In genomic region chr18:12930908-12931307, GRCh38 we compare ENCODE assay signal across 34 cellular contexts.
"Had no signal": no experiment of that assay in that cellular context is flagged by ENCODE, and none has a peak within 500 bp of the region (broad histone marks: within the 10 kb centered on the region; RNA-seq: fewer than 3 reads in every experiment).

No MANE protein-coding gene starts in this region.

- H3K4me1 ChIP-seq: foreskin keratinocyte, gastrocnemius medialis had no signal

- H3K36me3 ChIP-seq: brain microvascular endothelial cell, esophagus muscularis mucosa, gastrocnemius medialis, heart left ventricle had no signal

- H3K4me3 ChIP-seq: coronary artery, dorsolateral prefrontal cortex, esophagus muscularis mucosa, gastrocnemius medialis, heart left ventricle had no signal

- H3K27me3 ChIP-seq: brain microvascular endothelial cell, dorsolateral prefrontal cortex, esophagus muscularis mucosa, foreskin keratinocyte, gastrocnemius medialis, heart left ventricle had no signal

- H3K27ac Mint-ChIP-seq: activated CD4-positive, alpha-beta memory T cell treated with anti-CD3 and anti-CD28 coated beads, Interleukin-2, amount 10 ng/mL, durations not matched to agents 7 days and 5 days; activated CD4-positive, alpha-beta T cell treated with anti-CD3 and anti-CD28 coated beads, Interleukin-2, amount 10 ng/mL, durations not matched to agents 7 days and 5 days; activated naive CD8-positive, alpha-beta T cell; activated T-cell treated with anti-CD3 and anti-CD28 coated beads, Interleukin-2, amount 50 U/mL, for 24 hours; activated T-cell treated with anti-CD3 and anti-CD28 coated beads, Interleukin-2, amount 50 U/mL, for 72 hours; dendritic cell treated with granulocyte-macrophage colony-stimulating factor and Interleukin-4, amounts not matched to agents 40 ng/mL and 50 ng/mL, for 4 days; T-cell; T-helper 1 cell treated with Interleukin-12 subunit alpha and Interleukin-12 subunit beta and Interleukin-4 antibody, amounts not matched to agents 30 μg/mL and 1 μg/mL, for 36 hours; T-helper 2 cell treated with Interferon-gamma antibody and Interleukin-4, amounts not matched to agents 5 μg/mL and 100 μg/mL, for 36 hours had no signal

- H3K4me3 Mint-ChIP-seq: activated CD4-positive, alpha-beta memory T cell treated with anti-CD3 and anti-CD28 coated beads, Interleukin-2, amount 10 ng/mL, durations not matched to agents 7 days and 5 days; activated CD4-positive, alpha-beta T cell treated with anti-CD3 and anti-CD28 coated beads, Interleukin-2, amount 10 ng/mL, durations not matched to agents 7 days and 5 days; activated naive CD8-positive, alpha-beta T cell; activated T-cell treated with anti-CD3 and anti-CD28 coated beads, Interleukin-2, amount 50 U/mL, for 24 hours; activated T-cell treated with anti-CD3 and anti-CD28 coated beads, Interleukin-2, amount 50 U/mL, for 72 hours; dendritic cell treated with granulocyte-macrophage colony-stimulating factor and Interleukin-4, amounts not matched to agents 40 ng/mL and 50 ng/mL, for 4 days; T-cell; T-helper 1 cell treated with Interleukin-12 subunit alpha and Interleukin-12 subunit beta and Interleukin-4 antibody, amounts not matched to agents 30 μg/mL and 1 μg/mL, for 36 hours; T-helper 2 cell treated with Interferon-gamma antibody and Interleukin-4, amounts not matched to agents 5 μg/mL and 100 μg/mL, for 36 hours had no signal

- ATAC-seq: activated T-cell treated with anti-CD3 and anti-CD28 coated beads, Interleukin-2, amount 50 U/mL, for 72 hours; foreskin keratinocyte; gastrocnemius medialis; heart left ventricle; T-cell had no signal

- H3K9me3 Mint-ChIP-seq: activated CD4-positive, alpha-beta memory T cell treated with anti-CD3 and anti-CD28 coated beads, Interleukin-2, amount 10 ng/mL, durations not matched to agents 7 days and 5 days; activated CD4-positive, alpha-beta T cell treated with anti-CD3 and anti-CD28 coated beads, Interleukin-2, amount 10 ng/mL, durations not matched to agents 7 days and 5 days; activated T-cell treated with anti-CD3 and anti-CD28 coated beads, Interleukin-2, amount 50 U/mL, for 24 hours; activated T-cell treated with anti-CD3 and anti-CD28 coated beads, Interleukin-2, amount 50 U/mL, for 72 hours; central memory CD8-positive, alpha-beta T cell; dendritic cell treated with granulocyte-macrophage colony-stimulating factor and Interleukin-4, amounts not matched to agents 40 ng/mL and 50 ng/mL, for 4 days; T-cell; T-helper 1 cell treated with Interleukin-12 subunit alpha and Interleukin-12 subunit beta and Interleukin-4 antibody, amounts not matched to agents 30 μg/mL and 1 μg/mL, for 36 hours; T-helper 2 cell treated with Interferon-gamma antibody and Interleukin-4, amounts not matched to agents 5 μg/mL and 100 μg/mL, for 36 hours had no signal

- H3K9me3 ChIP-seq: esophagus muscularis mucosa, gastrocnemius medialis, heart left ventricle had no signal

- H3K27me3 Mint-ChIP-seq: activated CD4-positive, alpha-beta T cell treated with anti-CD3 and anti-CD28 coated beads, Interleukin-2, amount 10 ng/mL, durations not matched to agents 7 days and 5 days; central memory CD8-positive, alpha-beta T cell; dendritic cell treated with granulocyte-macrophage colony-stimulating factor and Interleukin-4, amounts not matched to agents 40 ng/mL and 50 ng/mL, for 4 days had no signal

- H3K27ac ChIP-seq: brain microvascular endothelial cell, coronary artery, dorsolateral prefrontal cortex, esophagus muscularis mucosa, foreskin keratinocyte, gastrocnemius medialis, heart left ventricle had no signal

- DNase-seq: activated CD4-positive, alpha-beta memory T cell treated with anti-CD3 and anti-CD28 coated beads, Interleukin-2, amount 10 ng/mL, durations not matched to agents 7 days and 5 days; activated CD4-positive, alpha-beta T cell treated with anti-CD3 and anti-CD28 coated beads for 1 hour; activated CD4-positive, alpha-beta T cell treated with anti-CD3 and anti-CD28 coated beads for 4 hours; activated CD4-positive, alpha-beta T cell treated with anti-CD3 and anti-CD28 coated beads, Interleukin-2, amount 10 ng/mL, durations not matched to agents 7 days and 5 days; activated CD4-positive, alpha-beta T cell treated with anti-CD3 and anti-CD28 coated beads, Interleukin-2, amount 50 U/mL, for 4 hours; activated CD4-positive, CD25-positive, alpha-beta regulatory T cell; activated CD8-positive, alpha-beta memory T cell treated with anti-CD3 and anti-CD28 coated beads, Interleukin-2, amount 50 U/mL, for 48 hours; activated gamma-delta T cell; activated naive CD4-positive, alpha-beta T cell treated with anti-CD3 and anti-CD28 coated beads, Interleukin-2, amount 50 U/mL, for 16 hours; activated naive CD4-positive, alpha-beta T cell treated with Interleukin-2 at 50 U/mL for 16 hours; activated T-cell treated with anti-CD3 and anti-CD28 coated beads for 4 hours; activated T-cell treated with anti-CD3 and anti-CD28 coated beads, Interleukin-2, amount 50 U/mL, for 24 hours; activated T-cell treated with anti-CD3 and anti-CD28 coated beads, Interleukin-2, amount 50 U/mL, for 72 hours; amniotic stem cell; anterior cingulate cortex; brain microvascular endothelial cell; dorsolateral prefrontal cortex; effector memory CD4-positive, alpha-beta T cell; erythroblast; foreskin keratinocyte; gastrocnemius medialis; glutamatergic neuron; heart left ventricle; T-cell; T1000 had no signal

- H3K36me3 Mint-ChIP-seq: activated naive CD8-positive, alpha-beta T cell; T-cell had no signal

- FAIRE-seq: astrocyte, bronchial epithelial cell had no signal
